ENCODE assay signal across 14 cellular contexts in genomic region chr10:49508249-49508648, GRCh38. TPM values are rescaled to one million over a fixed set of nuclear protein-coding genes. Genes with fewer than 3 reads are reported as not detected.
DNase-seq lines count a peak whose midpoint lies in the region; ATAC-seq and TF ChIP-seq lines count a peak whose summit lies in the region.
"Had no signal": no experiment of that assay in that cellular context is flagged by ENCODE, and none has a peak within 500 bp of the region (broad histone marks: within the 10 kb centered on the region; RNA-seq: fewer than 3 reads in every experiment).

No MANE protein-coding gene starts in this region.

- no peak for TF ChIP-seq CTCF in CD8-positive, alpha-beta T cell (IDR thresholded peaks at IDR 0.05)

- H3K4me1 ChIP-seq in CD8-positive, alpha-beta T cell (ENCODE audit: insufficient read depth, low read length) = peaks cover 20% of the 10 kb centered on the region
- peaks cover 16% of the 10 kb centered on the region for H3K4me1 ChIP-seq in effector memory CD4-positive, alpha-beta T cell (ENCODE audit: control insufficient read depth, insufficient read depth, low read length, poor library complexity, severe bottlenecking)
- H3K4me1 ChIP-seq: lower lobe of right lung, SJSA1 had no signal

- H3K4me3 ChIP-seq in CD8-positive, alpha-beta T cell (ENCODE audit: low read depth, low read length) = no peak overlapping the region
- H3K4me3 ChIP-seq in effector memory CD4-positive, alpha-beta T cell (ENCODE audit: insufficient read depth, low read depth, low read length, poor library complexity, severe bottlenecking) = no peak overlapping the region
- H3K4me3 ChIP-seq: coronary artery, lower lobe of right lung, SJSA1, smooth muscle cell, thoracic aorta had no signal

- no peaks in the 10 kb centered on the region for H3K27me3 ChIP-seq in CD8-positive, alpha-beta T cell (ENCODE audit: insufficient read depth, low read length)
- no peaks in the 10 kb centered on the region for H3K27me3 ChIP-seq in effector memory CD4-positive, alpha-beta T cell (replicated peaks; ENCODE audit: control insufficient read depth, insufficient read depth, low read length, poor library complexity, severe bottlenecking)
- H3K27me3 ChIP-seq: SJSA1 had no signal

- intact Hi-C loops in CD8-positive, alpha-beta T cell (cut with DNase I, micrococcal nuclease) = loop anchor here in 1 of 2 experiments (2.0 kb wide), 1 partner anchor 31 kb away; the partner anchor contains the start of gene ERCC6

- H3K36me3 ChIP-seq in CD8-positive, alpha-beta T cell (ENCODE audit: insufficient read depth, low read length) = no peaks in the 10 kb centered on the region
- H3K36me3 ChIP-seq in effector memory CD4-positive, alpha-beta T cell (ENCODE audit: control insufficient read depth, insufficient read depth, low read length) = no peaks in the 10 kb centered on the region
- H3K36me3 ChIP-seq: thoracic aorta had no signal

- no peak overlapping the region for H3K27ac Mint-ChIP-seq in CD8-positive, alpha-beta T cell
- peak overlapping the region; percentile 32 for H3K27ac Mint-ChIP-seq in T-helper 2 cell treated with Interferon-gamma antibody and Interleukin-4, amounts not matched to agents 5 μg/mL and 100 μg/mL, for 36 hours

- no peak overlapping the region for H3K4me3 Mint-ChIP-seq in CD8-positive, alpha-beta T cell
- peak overlapping the region; percentile 60 for H3K4me3 Mint-ChIP-seq in T-helper 2 cell treated with Interferon-gamma antibody and Interleukin-4, amounts not matched to agents 5 μg/mL and 100 μg/mL, for 36 hours

- ATAC-seq in CD8-positive, alpha-beta T cell = peak; percentile 76
- ATAC-seq in GM18870 (IDR thresholded peaks at IDR 0.05; ENCODE audit: unreplicated experiment) (peak; percentile 53), HG03196 (IDR thresholded peaks at IDR 0.05; ENCODE audit: unreplicated experiment) (no peak)
- ATAC-seq: lower lobe of right lung had no signal

- peaks cover 17% of the 10 kb centered on the region for H3K36me3 Mint-ChIP-seq in CD8-positive, alpha-beta T cell
- H3K36me3 Mint-ChIP-seq in T-helper 2 cell treated with Interferon-gamma antibody and Interleukin-4, amounts not matched to agents 5 μg/mL and 100 μg/mL, for 36 hours (ENCODE audit: low read depth) = peaks cover 24% of the 10 kb centered on the region

- peak in 3 of 7 experiments; percentile 6 to 37 (median 11) for DNase-seq in CD8-positive, alpha-beta T cell
- DNase-seq in T-helper 2 cell treated with Interferon-gamma antibody and Interleukin-4, amounts not matched to agents 5 μg/mL and 100 μg/mL, for 36 hours (ENCODE audit: low spot score) = peak; percentile 36
- DNase-seq in effector memory CD4-positive, alpha-beta T cell = peak in 2 of 3 donors; percentile 10 to 12
- no peak for DNase-seq in NOMO-1 treated with dmso at 0.1 percent for 144 hours (lab: John Stamatoyannopoulos, UW; ENCODE audit: unreplicated experiment)
- DNase-seq in activated effector memory CD4-positive, alpha-beta T cell treated with anti-CD3 and anti-CD28 coated beads, Interleukin-2, amount 50 U/mL, for 16 hours = no peak
- DNase-seq: amniotic stem cell, lower lobe of right lung, NCI-H1694 treated with DMSO at 0.1 percent for 48 hours had no signal

- H3K27ac ChIP-seq in CD8-positive, alpha-beta T cell (ENCODE audit: low read depth, low read length) = no peak overlapping the region
- no peak overlapping the region for H3K27ac ChIP-seq in effector memory CD4-positive, alpha-beta T cell (ENCODE audit: insufficient read depth, low read length, poor library complexity, severe bottlenecking)
- H3K27ac ChIP-seq: coronary artery, lower lobe of right lung, SJSA1, thoracic aorta had no signal

- H3K27me3 Mint-ChIP-seq in CD8-positive, alpha-beta T cell (ENCODE audit: low read depth) = peaks cover 18% of the 10 kb centered on the region
- H3K27me3 Mint-ChIP-seq in T-helper 2 cell treated with Interferon-gamma antibody and Interleukin-4, amounts not matched to agents 5 μg/mL and 100 μg/mL, for 36 hours (ENCODE audit: low read depth) = peaks cover 4% of the 10 kb centered on the region

- CTCF ChIA-PET in CD8-positive, alpha-beta T cell (lab: Charles Lee) = interaction anchor here (3.0 to 7.1 kb wide), 2 partner anchors 11 to 101 kb away, joined by 15 to 128 read pairs; no protein-coding TSS in a partner anchor

- H3K4me1 Mint-ChIP-seq in CD8-positive, alpha-beta T cell (ENCODE audit: low read depth) = peaks cover 32% of the 10 kb centered on the region
- peaks cover 31% of the 10 kb centered on the region for H3K4me1 Mint-ChIP-seq in T-helper 2 cell treated with Interferon-gamma antibody and Interleukin-4, amounts not matched to agents 5 μg/mL and 100 μg/mL, for 36 hours (ENCODE audit: low read depth)

- H3K9me3 ChIP-seq in CD8-positive, alpha-beta T cell (ENCODE audit: low read length) = no peaks in the 10 kb centered on the region
- H3K9me3 ChIP-seq in effector memory CD4-positive, alpha-beta T cell (ENCODE audit: control insufficient read depth, low read length) = no peaks in the 10 kb centered on the region
- H3K9me3 ChIP-seq: lower lobe of right lung, SJSA1, thoracic aorta had no signal

- POLR2A ChIA-PET in CD8-positive, alpha-beta T cell (lab: Charles Lee) = interaction anchor here (0.9 kb wide), 1 partner anchor 101 kb away, joined by 3 read pairs; no protein-coding TSS in a partner anchor

- no peaks in the 10 kb centered on the region for H3K9me3 Mint-ChIP-seq in CD8-positive, alpha-beta T cell
- no peaks in the 10 kb centered on the region for H3K9me3 Mint-ChIP-seq in T-helper 2 cell treated with Interferon-gamma antibody and Interleukin-4, amounts not matched to agents 5 μg/mL and 100 μg/mL, for 36 hours

RNA-seq across cellular contexts. Expression of gene ERCC6, which starts 30.7 kb away (rescaled TPM):
- total RNA-seq in CD8-positive, alpha-beta T cell = 10 to 100 TPM; 37.2 to 38.7 TPM

Comparison
In these comparisons a context has a peak if more than half of its experiments do, and no peak if none do; other contexts are left out.
1. DNase-seq: peak in T-helper 2 cell treated with Interferon-gamma antibody and Interleukin-4, amounts not matched to agents 5 μg/mL and 100 μg/mL, for 36 hours (single experiment) and effector memory CD4-positive, alpha-beta T cell (2 of 3); none in NOMO-1 treated with dmso at 0.1 percent for 144 hours (single experiment) and activated effector memory CD4-positive, alpha-beta T cell treated with anti-CD3 and anti-CD28 coated beads, Interleukin-2, amount 50 U/mL, for 16 hours (single experiment).